1 cellular context compared by ENCODE assay signal in genomic region chr14:103887170-103887501, GRCh38.
TF ChIP-seq lines count a peak whose summit lies in the region.

No MANE protein-coding gene starts in this region.

TF ChIP-seq in H1, 55 proteins besides CTCF, POLR2A, EP300 and RAD21:
- TF ChIP-seq FOSL1 (IDR thresholded peaks at IDR 0.05; ENCODE audit: insufficient read depth, low read depth, low read length) (no peak), RBBP5 (IDR thresholded peaks at IDR 0.05; ENCODE audit: borderline replicate concordance, low read depth, low read length) (no peak), MAX (IDR thresholded peaks at IDR 0.05) (no peak), MAFK (IDR thresholded peaks at IDR 0.05; ENCODE audit: low read depth, low read length) (no peak), SAP30 (IDR thresholded peaks at IDR 0.05; ENCODE audit: insufficient read depth, insufficient replicate concordance, low read length) (no peak), POU5F1 (IDR thresholded peaks at IDR 0.05; ENCODE audit: low read depth, low read length) (no peak), CHD2 (IDR thresholded peaks at IDR 0.05; ENCODE audit: low read length) (no peak), HDAC6 (IDR thresholded peaks at IDR 0.05; ENCODE audit: low read depth, low read length) (no peak), E2F6 (IDR thresholded peaks at IDR 0.05) (no peak), TAF1 (IDR thresholded peaks at IDR 0.05; ENCODE audit: low read depth, low read length) (no peak), RFX5 (IDR thresholded peaks at IDR 0.05; ENCODE audit: borderline replicate concordance, low read depth, low read length) (no peak), NRF1 (IDR thresholded peaks at IDR 0.05; ENCODE audit: low read depth, low read length) (no peak)
